Comparison of ENCODE assay signal across 22 cellular contexts in the genomic region with DNA sequence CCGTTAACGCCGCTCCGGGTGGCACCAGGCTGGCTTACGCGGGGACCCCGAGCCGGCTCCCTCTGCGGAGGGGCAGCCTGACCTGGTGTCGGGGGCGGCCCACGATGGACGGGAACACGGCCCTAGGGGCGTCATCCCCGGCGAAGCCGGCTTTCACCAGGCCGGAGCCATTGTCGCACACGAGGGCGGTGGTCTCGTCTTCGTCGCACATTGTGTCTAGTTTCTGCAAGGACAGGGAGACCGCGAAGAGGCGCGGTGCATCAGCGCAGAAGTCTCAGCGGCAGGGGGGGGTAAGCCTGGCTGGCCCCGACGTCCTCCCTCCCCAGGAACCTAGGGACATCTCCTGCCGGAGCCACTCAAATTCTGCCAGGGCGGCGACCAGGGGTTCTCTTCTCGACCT. TPM values are rescaled to one million over a fixed set of nuclear protein-coding genes. Genes with fewer than 3 reads are reported as not detected.
A peak's percentile ranks its signal among the peaks of the same experiment; 100 is the strongest.
DNase-seq lines count a peak whose midpoint lies in the region; ATAC-seq and TF ChIP-seq lines count a peak whose summit lies in the region.
"Had no signal": no experiment of that assay in that cellular context is flagged by ENCODE, and none has a peak within 500 bp of the region (broad histone marks: within the 10 kb centered on the region; RNA-seq: fewer than 3 reads in every experiment).

No MANE protein-coding gene starts in this region.

- peaks cover 80% of the 10 kb centered on the region for H3K27me3 Mint-ChIP-seq in activated naive CD8-positive, alpha-beta T cell treated with anti-CD3 and anti-CD28 coated beads, Interleukin-2, amount 10 ng/mL, durations not matched to agents 7 days and 5 days
- peaks cover 71% of the 10 kb centered on the region for H3K27me3 Mint-ChIP-seq in activated naive CD8-positive, alpha-beta T cell treated with anti-CD3 and anti-CD28 coated beads, Interleukin-2, amount 50 U/mL, for 24 hours
- H3K27me3 Mint-ChIP-seq in T-cell (peaks cover 40 to 72% of the 10 kb centered on the region in 2 donors), Calu3 (ENCODE audit: unreplicated experiment) (peaks cover 59% of the 10 kb centered on the region)

- no peak overlapping the region for H3K27ac Mint-ChIP-seq in activated naive CD8-positive, alpha-beta T cell treated with anti-CD3 and anti-CD28 coated beads, Interleukin-2, amount 10 ng/mL, durations not matched to agents 7 days and 5 days
- H3K27ac Mint-ChIP-seq in activated naive CD8-positive, alpha-beta T cell treated with anti-CD3 and anti-CD28 coated beads, Interleukin-2, amount 50 U/mL, for 24 hours, result no peak overlapping the region
- H3K27ac Mint-ChIP-seq in T-cell, result no peak overlapping the region
- no peak overlapping the region for H3K27ac Mint-ChIP-seq in Calu3 (ENCODE audit: unreplicated experiment)
- H3K27ac Mint-ChIP-seq: HFFc6 had no signal

- H3K4me3 Mint-ChIP-seq in activated naive CD8-positive, alpha-beta T cell treated with anti-CD3 and anti-CD28 coated beads, Interleukin-2, amount 10 ng/mL, durations not matched to agents 7 days and 5 days, result no peak overlapping the region
- H3K4me3 Mint-ChIP-seq in activated naive CD8-positive, alpha-beta T cell treated with anti-CD3 and anti-CD28 coated beads, Interleukin-2, amount 50 U/mL, for 24 hours, result no peak overlapping the region
- H3K4me3 Mint-ChIP-seq in T-cell (peak overlapping the region in 2 of 3 donors; percentile 4 to 79), Calu3 (ENCODE audit: low read depth, unreplicated experiment) (no peak overlapping the region)
- H3K4me3 Mint-ChIP-seq: HFFc6 had no signal

- no TSS peak for BruUV-seq in Calu3 (replicated peaks; lab: Mats Ljungman, UMichigan)

- H3K36me3 Mint-ChIP-seq in activated naive CD8-positive, alpha-beta T cell treated with anti-CD3 and anti-CD28 coated beads, Interleukin-2, amount 10 ng/mL, durations not matched to agents 7 days and 5 days, result peaks cover 4% of the 10 kb centered on the region
- H3K36me3 Mint-ChIP-seq in activated naive CD8-positive, alpha-beta T cell treated with anti-CD3 and anti-CD28 coated beads, Interleukin-2, amount 50 U/mL, for 24 hours (ENCODE audit: low read depth), result peaks cover 2% of the 10 kb centered on the region
- H3K36me3 Mint-ChIP-seq in T-cell (no peaks in the 10 kb centered on the region), Calu3 (ENCODE audit: insufficient read depth, unreplicated experiment) (peaks cover 10% of the 10 kb centered on the region)

- H3K36me3 ChIP-seq in skeletal muscle tissue (ENCODE audit: control insufficient read depth in 3 of 3, insufficient read depth in 3 of 3, low read length in 3 of 3), result peaks cover 16 to 28% (median 23%) of the 10 kb centered on the region in 3 donors
- H3K36me3 ChIP-seq: MG63 had no signal

- no peak for ATAC-seq in activated naive CD8-positive, alpha-beta T cell treated with anti-CD3 and anti-CD28 coated beads, Interleukin-2, amount 10 ng/mL, durations not matched to agents 7 days and 5 days (ENCODE audit: low read depth)
- no peak for ATAC-seq in activated naive CD8-positive, alpha-beta T cell treated with anti-CD3 and anti-CD28 coated beads, Interleukin-2, amount 50 U/mL, for 24 hours
- ATAC-seq in T-cell (replicated peaks in 1 of 4), result no peak
- ATAC-seq: HepG2 had no signal

- peak overlapping the region; percentile 100 for H3K27ac ChIP-seq in skeletal muscle tissue (ENCODE audit: low read depth, low read length)
- H3K27ac ChIP-seq: 22Rv1, GM23248 had no signal

- H3K4me3 ChIP-seq in skeletal muscle tissue (ENCODE audit: low read length in 3 of 3), result peak overlapping the region; percentile 92 to 100 (median 94)
- H3K4me3 ChIP-seq: GM23248, MG63 had no signal

- CTCF ChIA-PET in T-cell (lab: Charles Lee) (no interaction called here), Calu3 (lab: Charles Lee) (no interaction called here)

- no peaks in the 10 kb centered on the region for H3K9me3 Mint-ChIP-seq in activated naive CD8-positive, alpha-beta T cell treated with anti-CD3 and anti-CD28 coated beads, Interleukin-2, amount 10 ng/mL, durations not matched to agents 7 days and 5 days
- H3K9me3 Mint-ChIP-seq in activated naive CD8-positive, alpha-beta T cell treated with anti-CD3 and anti-CD28 coated beads, Interleukin-2, amount 50 U/mL, for 24 hours, result no peaks in the 10 kb centered on the region
- H3K9me3 Mint-ChIP-seq in T-cell, result no peaks in the 10 kb centered on the region
- H3K9me3 Mint-ChIP-seq in Calu3 (ENCODE audit: low read depth, unreplicated experiment), result no peaks in the 10 kb centered on the region

- H3K4me1 Mint-ChIP-seq in activated naive CD8-positive, alpha-beta T cell treated with anti-CD3 and anti-CD28 coated beads, Interleukin-2, amount 10 ng/mL, durations not matched to agents 7 days and 5 days, result peaks cover 10% of the 10 kb centered on the region
- peaks cover 16% of the 10 kb centered on the region for H3K4me1 Mint-ChIP-seq in activated naive CD8-positive, alpha-beta T cell treated with anti-CD3 and anti-CD28 coated beads, Interleukin-2, amount 50 U/mL, for 24 hours
- H3K4me1 Mint-ChIP-seq in T-cell, result peaks cover 12 to 31% (median 22%) of the 10 kb centered on the region in 3 donors
- H3K4me1 Mint-ChIP-seq in Calu3 (ENCODE audit: low read depth, unreplicated experiment), result no peaks in the 10 kb centered on the region

- TF ChIP-seq CTCF in Calu3 (IDR thresholded peaks at IDR 0.05; ENCODE audit: unreplicated experiment), result no peak

- H3K27me3 ChIP-seq in skeletal muscle tissue (ENCODE audit: control insufficient read depth in 3 of 3, insufficient read depth in 3 of 3, low read length in 3 of 3), result peaks cover 22 to 49% (median 26%) of the 10 kb centered on the region in 3 donors

- POLR2A ChIA-PET in activated naive CD8-positive, alpha-beta T cell treated with anti-CD3 and anti-CD28 coated beads, Interleukin-2, amount 10 ng/mL, durations not matched to agents 7 days and 5 days (lab: Charles Lee), result no interaction called here
- POLR2A ChIA-PET in T-cell (lab: Charles Lee), result no interaction called here

- intact Hi-C loops in Calu3 (cut with micrococcal nuclease; ENCODE audit: unreplicated experiment), result no loop called here

- peak; percentile 33 for DNase-seq in activated naive CD8-positive, alpha-beta T cell treated with anti-CD3 and anti-CD28 coated beads, Interleukin-2, amount 10 ng/mL, durations not matched to agents 7 days and 5 days
- no peak for DNase-seq in activated naive CD8-positive, alpha-beta T cell treated with anti-CD3 and anti-CD28 coated beads, Interleukin-2, amount 50 U/mL, for 24 hours
- DNase-seq in T-cell, result no peak
- peak; percentile 33 for DNase-seq in myocyte (ENCODE audit: low read depth)
- DNase-seq in NK-92 (lab: John Stamatoyannopoulos, UW; ENCODE audit: unreplicated experiment), result no peak
- no peak for DNase-seq in Calu3
- no peak for DNase-seq in NCI-H774 (lab: John Stamatoyannopoulos, UW)
- DNase-seq: C1 segment of cervical spinal cord; DMS79 treated with DMSO at 0.1 percent for 48 hours; GDM1; GM23248; HFFc6; MG63; NCI-H1092 treated with DMSO at 0.1 percent for 48 hours; NCI-H1694; NCI-H2107; NCI-H226; NCI-H526; NK-92 treated with Interleukin-12 subunit alpha and Interleukin-12 subunit beta, amount 100 ng/mL, for 24 hours had no signal

- H3K9me3 ChIP-seq in skeletal muscle tissue (ENCODE audit: control insufficient read depth in 3 of 3, low read length in 3 of 3), result no peaks in the 10 kb centered on the region
- H3K9me3 ChIP-seq: MG63 had no signal

- H3K4me1 ChIP-seq in skeletal muscle tissue (ENCODE audit: control insufficient read depth in 3 of 3, insufficient read depth in 3 of 3, low read length in 3 of 3), result peaks cover 16 to 47% (median 18%) of the 10 kb centered on the region in 3 donors

- H3K9ac ChIP-seq in skeletal muscle tissue (ENCODE audit: low read depth in 1 of 3, low read length in 3 of 3), result peak overlapping the region; percentile 95 to 100 (median 98)
- H3K9ac ChIP-seq: GM23248 had no signal

RNA-seq across cellular contexts. Expression of gene ACTA1, which starts 1.0 kb away (rescaled TPM):
- not detected for total RNA-seq in activated naive CD8-positive, alpha-beta T cell treated with anti-CD3 and anti-CD28 coated beads, Interleukin-2, amount 10 ng/mL, durations not matched to agents 7 days and 5 days
- total RNA-seq in T-cell, result under 1 TPM in 1 of 5 donors, not detected in 4; 0.32 TPM
- total RNA-seq in myocyte, result 1,702 and 1,763 TPM in 2 replicates
- polyA plus RNA-seq in myocyte (2012), result 719 TPM
- total RNA-seq in skeletal muscle tissue, result 2,324 TPM
- total RNA-seq in Calu3 (2022), result 0.37 and 0.45 TPM in 2 replicates
- total RNA-seq: HFFc6 had no signal
- polyA plus RNA-seq: GM23248 had no signal

Comparison
In these comparisons a context has a peak if more than half of its experiments do, and no peak if none do; other contexts are left out.
1. DNase-seq: peak in activated naive CD8-positive, alpha-beta T cell treated with anti-CD3 and anti-CD28 coated beads, Interleukin-2, amount 10 ng/mL, durations not matched to agents 7 days and 5 days (single experiment) and myocyte (single experiment); none in activated naive CD8-positive, alpha-beta T cell treated with anti-CD3 and anti-CD28 coated beads, Interleukin-2, amount 50 U/mL, for 24 hours (single experiment), T-cell (0 of 34), NK-92 (single experiment), Calu3 (single experiment) and NCI-H774 (single experiment).
2. H3K4me3 Mint-ChIP-seq: peak in T-cell (2 of 3); none in activated naive CD8-positive, alpha-beta T cell treated with anti-CD3 and anti-CD28 coated beads, Interleukin-2, amount 10 ng/mL, durations not matched to agents 7 days and 5 days (single experiment), activated naive CD8-positive, alpha-beta T cell treated with anti-CD3 and anti-CD28 coated beads, Interleukin-2, amount 50 U/mL, for 24 hours (single experiment) and Calu3 (single experiment).
3. RNA of gene ACTA1, which starts 1.0 kb away (total RNA-seq): 2,324 TPM in skeletal muscle tissue (single experiment) and 1,702 to 1,763 TPM in myocyte; 0.37 to 0.45 TPM in Calu3, 0.32 TPM in T-cell and not detected in activated naive CD8-positive, alpha-beta T cell treated with anti-CD3 and anti-CD28 coated beads, Interleukin-2, amount 10 ng/mL, durations not matched to agents 7 days and 5 days; every median in the first group is over 1,000 times any median in the second.